In the genomic region with DNA sequence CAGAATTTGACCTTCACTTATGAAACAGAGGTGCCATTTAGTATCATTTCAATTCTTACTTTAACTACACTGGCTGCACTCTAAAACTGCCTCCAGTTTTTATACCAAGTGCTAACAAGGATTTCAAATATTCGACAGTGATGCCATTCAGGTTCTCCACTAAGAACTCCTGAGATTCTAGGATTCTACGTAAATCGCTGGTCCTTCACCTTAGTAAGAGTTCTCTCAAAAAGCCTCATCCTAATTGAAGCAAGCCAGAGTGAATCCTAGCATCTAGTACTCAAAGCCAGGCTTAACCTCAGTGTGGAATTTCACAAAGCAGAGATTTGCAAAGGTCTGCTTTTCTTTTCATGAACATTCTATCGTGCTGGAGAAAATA, we compare ENCODE assay signal across 10 cellular contexts. TPM values are rescaled to one million over a fixed set of nuclear protein-coding genes. Genes with fewer than 3 reads are reported as not detected.
A peak's percentile ranks its signal among the peaks of the same experiment; 100 is the strongest.
DNase-seq lines count a peak whose midpoint lies in the region; ATAC-seq and TF ChIP-seq lines count a peak whose summit lies in the region.
"Had no signal": no experiment of that assay in that cellular context is flagged by ENCODE, and none has a peak within 500 bp of the region (broad histone marks: within the 10 kb centered on the region; RNA-seq: fewer than 3 reads in every experiment).

No MANE protein-coding gene starts in this region.

- peak overlapping the region; percentile 99 for H3K4me3 Mint-ChIP-seq in activated T-cell treated with anti-CD3 and anti-CD28 coated beads, Interleukin-2, amount 50 U/mL, for 72 hours
- H3K4me3 Mint-ChIP-seq in memory B cell, result no peak overlapping the region
- peak overlapping the region; percentile 97 for H3K4me3 Mint-ChIP-seq in type B pancreatic cell

- intact Hi-C loops in body of pancreas (cut with DNase I), result no loop called here

- ATAC-seq in activated T-cell treated with anti-CD3 and anti-CD28 coated beads, Interleukin-2, amount 50 U/mL, for 72 hours (replicated peaks in 1 of 2), result no peak
- ATAC-seq in body of pancreas, result no peak
- ATAC-seq in memory B cell (ENCODE audit: low read depth), result no peak

- in situ Hi-C loops in ACHN (cut with HindIII; ENCODE audit: low pct_ligation_motif_present, low pct_unique_long_range_greater_than_20kb, low sequenced_read_pairs), result loop anchor here (25.0 kb wide), 1 partner anchor 207 kb away; no protein-coding TSS in a partner anchor

- no peaks in the 10 kb centered on the region for H3K9me3 Mint-ChIP-seq in activated T-cell treated with anti-CD3 and anti-CD28 coated beads, Interleukin-2, amount 50 U/mL, for 72 hours
- H3K9me3 Mint-ChIP-seq in memory B cell (no peaks in the 10 kb centered on the region), type B pancreatic cell (no peaks in the 10 kb centered on the region)

- peak overlapping the region; percentile 100 for H3K27ac Mint-ChIP-seq in activated T-cell treated with anti-CD3 and anti-CD28 coated beads, Interleukin-2, amount 50 U/mL, for 72 hours
- H3K27ac Mint-ChIP-seq in memory B cell (peak overlapping the region; percentile 20), type B pancreatic cell (peak overlapping the region; percentile 99)

- H3K4me1 ChIP-seq in body of pancreas, result peaks cover 69% of the 10 kb centered on the region

- no peak for TF ChIP-seq POLR2A in body of pancreas (IDR thresholded peaks at IDR 0.05)

- peaks cover 4 to 19% of the 10 kb centered on the region in 2 donors for H3K36me3 ChIP-seq in body of pancreas (replicated peaks in 1 of 2; ENCODE audit: insufficient read depth in 1 of 2, low read depth in 2 of 2)

- peak overlapping the region in 1 of 2 donors; percentile 93 for H3K4me3 ChIP-seq in body of pancreas

- peaks cover 34 to 72% of the 10 kb centered on the region in 2 donors for H3K36me3 Mint-ChIP-seq in activated T-cell treated with anti-CD3 and anti-CD28 coated beads, Interleukin-2, amount 50 U/mL, for 72 hours (ENCODE audit: insufficient read depth in 2 of 2)
- H3K36me3 Mint-ChIP-seq in memory B cell (peaks cover 18% of the 10 kb centered on the region), type B pancreatic cell (peaks cover 47% of the 10 kb centered on the region)

- H3K4me1 Mint-ChIP-seq in activated T-cell treated with anti-CD3 and anti-CD28 coated beads, Interleukin-2, amount 50 U/mL, for 72 hours (ENCODE audit: low read depth), result peaks cover 84% of the 10 kb centered on the region
- peaks cover 26% of the 10 kb centered on the region for H3K4me1 Mint-ChIP-seq in memory B cell
- peaks cover 40% of the 10 kb centered on the region for H3K4me1 Mint-ChIP-seq in type B pancreatic cell (ENCODE audit: unreplicated experiment)

- no peaks in the 10 kb centered on the region for H3K27me3 ChIP-seq in body of pancreas

- no peaks in the 10 kb centered on the region for H3K9me3 ChIP-seq in body of pancreas

- DNase-seq in activated T-cell treated with anti-CD3 and anti-CD28 coated beads, Interleukin-2, amount 50 U/mL, for 72 hours, result no peak
- DNase-seq in activated T-cell treated with anti-CD3 and anti-CD28 coated beads, Interleukin-2, amount 50 U/mL, for 1 hour, result no peak
- DNase-seq in body of pancreas (no peak), memory B cell (ENCODE audit: low spot score in 2 of 2) (no peak), type B pancreatic cell (ENCODE audit: extremely low spot score, unreplicated experiment) (no peak), ACHN (no peak), NCI-H2029 treated with DMSO at 0.1 percent for 48 hours (lab: John Stamatoyannopoulos, UW) (no peak), NCI-H187 treated with DMSO at 0.1 percent for 48 hours (lab: John Stamatoyannopoulos, UW) (no peak)
- DNase-seq: NCI-H69; stimulated activated CD4-positive, alpha-beta T cell treated with anti-CD3 and anti-CD28 coated beads, Interleukin-4, amount 100 ng/mL, for 1 hour had no signal

- TF ChIP-seq CTCF in body of pancreas (IDR thresholded peaks at IDR 0.05), result no peak
- TF ChIP-seq CTCF in type B pancreatic cell (conservative IDR thresholded peaks at IDR 0.05), result no peak

- WGBS in body of pancreas, 2 donors, result 32 to 55% methylated on average over 4 of the region's 4 CpGs

- peak overlapping the region in 3 of 4 donors; percentile 96 to 100 (median 96) for H3K27ac ChIP-seq in body of pancreas

- no peaks in the 10 kb centered on the region for H3K27me3 Mint-ChIP-seq in activated T-cell treated with anti-CD3 and anti-CD28 coated beads, Interleukin-2, amount 50 U/mL, for 72 hours (ENCODE audit: low read depth)
- no peaks in the 10 kb centered on the region for H3K27me3 Mint-ChIP-seq in memory B cell
- H3K27me3 Mint-ChIP-seq in type B pancreatic cell, result no peaks in the 10 kb centered on the region

RNA-seq across cellular contexts. Expression of a gene that starts 3.5 kb away (rescaled TPM):
- total RNA-seq in activated T-cell treated with anti-CD3 and anti-CD28 coated beads, Interleukin-2, amount 50 U/mL, for 72 hours, result 100 to 1,000 TPM; 481 to 496 TPM
- 100 to 1,000 TPM; 184 to 203 TPM for total RNA-seq in body of pancreas
- total RNA-seq in type B pancreatic cell (ENCODE audit: low replicate concordance), result 204 and 217 TPM in 2 replicates

Comparison
In these comparisons a context has a peak if more than half of its experiments do, and no peak if none do; other contexts are left out.
1. H3K27ac Mint-ChIP-seq: peak in every context shown above with its lines; median percentile 100 in activated T-cell treated with anti-CD3 and anti-CD28 coated beads, Interleukin-2, amount 50 U/mL, for 72 hours; 99 in type B pancreatic cell; 20 in memory B cell.